In genomic region chr12:48000878-48001321, GRCh38 we compare ENCODE assay signal across 8 cellular contexts. TPM values are rescaled to one million over a fixed set of nuclear protein-coding genes. Genes with fewer than 3 reads are reported as not detected.
DNase-seq lines count a peak whose midpoint lies in the region; ATAC-seq and TF ChIP-seq lines count a peak whose summit lies in the region.

No MANE protein-coding gene starts in this region.

- H3K36me3 Mint-ChIP-seq in CD4-positive, CD25-positive, alpha-beta regulatory T cell, result no peaks in the 10 kb centered on the region
- no peaks in the 10 kb centered on the region for H3K36me3 Mint-ChIP-seq in activated CD8-positive, alpha-beta T cell treated with anti-CD3 and anti-CD28 coated beads for 36 hours (ENCODE audit: low read depth)

- CTCF ChIA-PET in activated CD8-positive, alpha-beta T cell treated with anti-CD3 and anti-CD28 coated beads for 36 hours (lab: Charles Lee), result no interaction called here

- no peaks in the 10 kb centered on the region for H3K9me3 ChIP-seq in CD4-positive, CD25-positive, alpha-beta regulatory T cell (ENCODE audit: control insufficient read depth in 2 of 2, low read length in 2 of 2)
- H3K9me3 ChIP-seq in HUES48 (ENCODE audit: control insufficient read depth, insufficient read depth, low read length), result no peaks in the 10 kb centered on the region

- H3K27ac ChIP-seq in CD4-positive, CD25-positive, alpha-beta regulatory T cell (ENCODE audit: insufficient read depth, low read length, poor library complexity, severe bottlenecking), result no peak overlapping the region
- no peak overlapping the region for H3K27ac ChIP-seq in HUES48 (ENCODE audit: low read depth, low read length)

- no peak for ATAC-seq in CD4-positive, CD25-positive, alpha-beta regulatory T cell (ENCODE audit: low read depth in 2 of 2)
- ATAC-seq in activated CD8-positive, alpha-beta T cell treated with anti-CD3 and anti-CD28 coated beads for 36 hours, result no peak
- peak; percentile 31 to 64 for ATAC-seq in left cardiac atrium
- ATAC-seq in sciatic nerve, result peak; percentile 20
- no peak for ATAC-seq in HG02973 (IDR thresholded peaks at IDR 0.05; ENCODE audit: unreplicated experiment)
- no peak for ATAC-seq in left lobe of liver

- H3K4me3 Mint-ChIP-seq in CD4-positive, CD25-positive, alpha-beta regulatory T cell, result peak overlapping the region; percentile 41 to 86 (median 81)
- H3K4me3 Mint-ChIP-seq in activated CD8-positive, alpha-beta T cell treated with anti-CD3 and anti-CD28 coated beads for 36 hours, result peak overlapping the region; percentile 56

- TF ChIP-seq CTCF in activated CD8-positive, alpha-beta T cell treated with anti-CD3 and anti-CD28 coated beads for 36 hours (IDR thresholded peaks at IDR 0.05), result no peak

- peaks cover 46% of the 10 kb centered on the region for H3K27me3 ChIP-seq in CD4-positive, CD25-positive, alpha-beta regulatory T cell (ENCODE audit: control insufficient read depth, insufficient read depth, low read length)
- peaks cover 100% of the 10 kb centered on the region for H3K27me3 ChIP-seq in HUES48 (ENCODE audit: control insufficient read depth, insufficient read depth, low read length)

- DNase-seq in CD4-positive, CD25-positive, alpha-beta regulatory T cell, result no peak
- DNase-seq in activated CD8-positive, alpha-beta T cell treated with anti-CD3 and anti-CD28 coated beads for 36 hours, result no peak
- DNase-seq in left cardiac atrium (no peak), sciatic nerve (ENCODE audit: low spot score) (peak; percentile 57), left lobe of liver (ENCODE audit: low spot score) (no peak)
- DNase-seq in activated CD4-positive, CD25-positive, alpha-beta regulatory T cell (lab: John Stamatoyannopoulos, UW), result no peak

- H3K9me3 Mint-ChIP-seq in CD4-positive, CD25-positive, alpha-beta regulatory T cell, result peaks cover 0 to 2% (median 0%) of the 10 kb centered on the region in 7 donors
- no peaks in the 10 kb centered on the region for H3K9me3 Mint-ChIP-seq in activated CD8-positive, alpha-beta T cell treated with anti-CD3 and anti-CD28 coated beads for 36 hours

- H3K4me1 ChIP-seq in CD4-positive, CD25-positive, alpha-beta regulatory T cell (ENCODE audit: control insufficient read depth, insufficient read depth, low read length, poor library complexity, severe bottlenecking), result peaks cover 37% of the 10 kb centered on the region
- peaks cover 28% of the 10 kb centered on the region for H3K4me1 ChIP-seq in HUES48 (ENCODE audit: control insufficient read depth, insufficient read depth, low read length)

- H3K36me3 ChIP-seq in CD4-positive, CD25-positive, alpha-beta regulatory T cell (ENCODE audit: control insufficient read depth, insufficient read depth, low read length), result no peaks in the 10 kb centered on the region
- no peaks in the 10 kb centered on the region for H3K36me3 ChIP-seq in HUES48 (ENCODE audit: control insufficient read depth, insufficient read depth, low read length)

- no peak overlapping the region for H3K4me3 ChIP-seq in CD4-positive, CD25-positive, alpha-beta regulatory T cell (ENCODE audit: low read depth, low read length)
- peak overlapping the region; percentile 65 for H3K4me3 ChIP-seq in HUES48 (ENCODE audit: low read depth, low read length)

- H3K4me1 Mint-ChIP-seq in CD4-positive, CD25-positive, alpha-beta regulatory T cell, result peaks cover 11 to 39% (median 22%) of the 10 kb centered on the region in 4 donors
- peaks cover 30% of the 10 kb centered on the region for H3K4me1 Mint-ChIP-seq in activated CD8-positive, alpha-beta T cell treated with anti-CD3 and anti-CD28 coated beads for 36 hours (ENCODE audit: low read depth)

- H3K27me3 Mint-ChIP-seq in CD4-positive, CD25-positive, alpha-beta regulatory T cell, result peaks cover 87% of the 10 kb centered on the region
- peaks cover 81% of the 10 kb centered on the region for H3K27me3 Mint-ChIP-seq in activated CD8-positive, alpha-beta T cell treated with anti-CD3 and anti-CD28 coated beads for 36 hours

- POLR2A ChIA-PET in activated CD8-positive, alpha-beta T cell treated with anti-CD3 and anti-CD28 coated beads for 36 hours (lab: Charles Lee), result no interaction called here

- H3K27ac Mint-ChIP-seq in CD4-positive, CD25-positive, alpha-beta regulatory T cell, result no peak overlapping the region
- H3K27ac Mint-ChIP-seq in activated CD8-positive, alpha-beta T cell treated with anti-CD3 and anti-CD28 coated beads for 36 hours, result no peak overlapping the region

- intact Hi-C loops in activated CD8-positive, alpha-beta T cell treated with anti-CD3 and anti-CD28 coated beads for 36 hours (cut with micrococcal nuclease), result no loop called here
- intact Hi-C loops in left cardiac atrium (cut with DNase I) (no loop called here), sciatic nerve (cut with DNase I) (no loop called here)

- no peak overlapping the region for H3K9ac ChIP-seq in HUES48 (ENCODE audit: low read depth, low read length)

RNA-seq across cellular contexts. Expression of gene COL2A1, which starts 3.4 kb away (rescaled TPM):
- total RNA-seq in CD4-positive, CD25-positive, alpha-beta regulatory T cell, result not detected
- polyA plus RNA-seq in CD4-positive, CD25-positive, alpha-beta regulatory T cell, result not detected
- under 1 TPM in 1 of 2 experiments, not detected in 1; 0.34 TPM for total RNA-seq in activated CD8-positive, alpha-beta T cell treated with anti-CD3 and anti-CD28 coated beads for 36 hours
- not detected for total RNA-seq in left cardiac atrium
- total RNA-seq in sciatic nerve, result not detected
- 0.08 TPM for total RNA-seq in left lobe of liver

RNA-seq across cellular contexts. Expression of gene TMEM106C, which starts 37.5 kb away (rescaled TPM):
- 26.4 TPM for total RNA-seq in CD4-positive, CD25-positive, alpha-beta regulatory T cell
- polyA plus RNA-seq in CD4-positive, CD25-positive, alpha-beta regulatory T cell, result 10 to 100 TPM; 54.1 to 74.8 (median 68.8) TPM
- total RNA-seq in activated CD8-positive, alpha-beta T cell treated with anti-CD3 and anti-CD28 coated beads for 36 hours, result 100 to 1,000 TPM; 148 to 158 TPM
- total RNA-seq in left cardiac atrium (10 to 100 TPM; 47.9 to 54.9 TPM), sciatic nerve (47.9 TPM), left lobe of liver (14.8 TPM)

Comparison
In these comparisons a context has a peak if more than half of its experiments do, and no peak if none do; other contexts are left out.
1. ATAC-seq: peak in left cardiac atrium (2 of 2) and sciatic nerve (single experiment); none in CD4-positive, CD25-positive, alpha-beta regulatory T cell (0 of 2), activated CD8-positive, alpha-beta T cell treated with anti-CD3 and anti-CD28 coated beads for 36 hours (single experiment), HG02973 (single experiment) and left lobe of liver (single experiment).